ENCODE assay signal across 17 cellular contexts in the genomic region with DNA sequence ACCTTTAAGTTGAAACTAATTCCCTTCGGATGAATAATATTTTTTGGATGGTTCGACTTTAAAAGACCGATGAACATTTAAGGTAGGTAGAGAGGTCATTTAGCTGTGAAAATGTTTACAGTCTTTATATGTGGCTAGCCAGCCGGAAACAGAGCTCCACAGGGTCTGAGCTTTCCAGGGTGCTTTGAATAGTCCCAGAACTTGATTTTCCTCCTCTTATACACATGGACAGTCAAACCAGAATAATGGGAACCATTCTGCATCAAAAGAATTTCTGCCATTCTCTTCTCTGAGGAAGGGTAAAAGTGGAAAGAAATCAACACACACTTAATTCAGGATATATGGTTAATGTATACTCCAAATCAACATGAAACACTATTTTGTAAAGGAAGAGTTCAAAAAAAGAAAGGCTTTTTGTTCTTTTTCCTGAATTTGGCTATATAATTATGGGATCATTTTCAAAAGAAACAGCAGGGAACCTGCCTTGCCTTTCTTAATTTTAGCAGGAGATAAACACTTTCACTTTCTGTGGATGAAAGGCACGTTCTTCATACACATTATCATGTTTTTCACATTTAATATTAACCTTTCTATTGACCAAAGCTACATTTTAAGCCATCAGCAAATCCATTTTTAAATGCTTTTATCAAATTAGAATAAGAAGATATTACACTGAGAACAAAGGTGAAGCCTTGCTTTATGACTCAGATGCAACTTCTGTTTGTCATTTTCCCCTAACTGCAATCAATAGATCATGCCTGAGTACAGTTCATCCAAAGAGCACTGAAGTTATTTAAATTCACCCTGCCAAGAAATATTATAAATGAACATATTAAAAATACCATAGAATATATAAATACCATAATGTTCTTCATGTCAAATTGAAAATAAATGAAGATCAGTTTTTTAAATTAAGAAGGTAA.
DNase-seq lines count a peak whose midpoint lies in the region; ATAC-seq lines count a peak whose summit lies in the region.
"Had no signal": no experiment of that assay in that cellular context is flagged by ENCODE, and none has a peak within 500 bp of the region (broad histone marks: within the 10 kb centered on the region; RNA-seq: fewer than 3 reads in every experiment).

No MANE protein-coding gene starts in this region.

- no peak overlapping the region for H2BK12ac ChIP-seq in neuronal stem cell (ENCODE audit: low read length)

- no peak overlapping the region for H2BK120ac ChIP-seq in neuronal stem cell (ENCODE audit: low read depth, low read length)

- no peaks in the 10 kb centered on the region for H4K20me1 ChIP-seq in GM23248 (ENCODE audit: insufficient read depth)

- H2AK5ac ChIP-seq in neuronal stem cell (ENCODE audit: low read depth, low read length): no peak overlapping the region

- no peaks in the 10 kb centered on the region for H3K79me2 ChIP-seq in GM23248 (ENCODE audit: insufficient read depth)

- H4K8ac ChIP-seq in neuronal stem cell (ENCODE audit: low read depth, low read length): no peak overlapping the region

- H3K4me2 ChIP-seq in neuronal stem cell (ENCODE audit: insufficient read depth, low read length, poor library complexity, severe bottlenecking) (no peak overlapping the region), GM23248 (ENCODE audit: unreplicated experiment) (no peak overlapping the region)

- H3K9me2 ChIP-seq in GM23248 (ENCODE audit: insufficient read depth): no peaks in the 10 kb centered on the region

- H3K9ac ChIP-seq in endocrine pancreas (ENCODE audit: control insufficient read depth, insufficient read depth, low read length): no peak overlapping the region
- H3K9ac ChIP-seq in neuronal stem cell (ENCODE audit: low read depth, low read length, poor library complexity): no peak overlapping the region
- H3K9ac ChIP-seq in GM23248: no peak overlapping the region

- H2BK15ac ChIP-seq in neuronal stem cell (ENCODE audit: low read length): no peak overlapping the region

- H3K4me3 ChIP-seq in endocrine pancreas (ENCODE audit: control insufficient read depth, insufficient read depth, low read length) (peak overlapping the region; percentile 82), neuronal stem cell (ENCODE audit: low read length in 2 of 2) (peak overlapping the region in 1 of 2 donors; percentile 14), GM23248 (no peak overlapping the region)
- H3K4me3 ChIP-seq: SJCRH30 had no signal

- DNase-seq in NCI-H1092 treated with DMSO at 0.1 percent for 48 hours (lab: John Stamatoyannopoulos, UW) (peak; percentile 67), NCI-H1092 (lab: John Stamatoyannopoulos, UW) (no peak), NCI-H345 treated with DMSO at 0.1 percent for 48 hours (lab: John Stamatoyannopoulos, UW; ENCODE audit: unreplicated experiment) (peak; percentile 83), neuronal stem cell (ENCODE audit: low spot score) (no peak), GM23248 (no peak), NAMALWA (ENCODE audit: low spot score) (no peak)
- DNase-seq: 8988T; activated CD4-positive, alpha-beta T cell treated with anti-CD3 and anti-CD28 coated beads, Interleukin-2, amount 10 ng/mL, durations not matched to agents 7 days and 5 days; activated naive CD8-positive, alpha-beta T cell treated with anti-CD3 and anti-CD28 coated beads for 36 hours; head of caudate nucleus; HFFc6; NCI-H1694 treated with DMSO at 0.1 percent for 48 hours; PC-3; SJCRH30 had no signal

- no peaks in the 10 kb centered on the region for H3K79me1 ChIP-seq in neuronal stem cell (ENCODE audit: low read depth, low read length)

- H3K36me3 ChIP-seq in endocrine pancreas (ENCODE audit: control insufficient read depth, insufficient read depth, low read length) (no peaks in the 10 kb centered on the region), neuronal stem cell (replicated peaks in 1 of 2; ENCODE audit: control insufficient read depth in 2 of 2, insufficient read depth in 2 of 2, low read length in 2 of 2) (no peaks in the 10 kb centered on the region), GM23248 (ENCODE audit: low read depth) (no peaks in the 10 kb centered on the region)
- H3K36me3 ChIP-seq: SJCRH30 had no signal

- H3K18ac ChIP-seq in neuronal stem cell (ENCODE audit: low read length): no peak overlapping the region

- peaks cover 9% of the 10 kb centered on the region for H3K4me1 ChIP-seq in endocrine pancreas (ENCODE audit: control insufficient read depth, insufficient read depth, low read length)
- H3K4me1 ChIP-seq in neuronal stem cell (ENCODE audit: control insufficient read depth in 2 of 2, insufficient read depth in 1 of 2, low read depth in 1 of 2, low read length in 2 of 2): peaks cover 2 to 18% of the 10 kb centered on the region in 2 donors
- no peaks in the 10 kb centered on the region for H3K4me1 ChIP-seq in GM23248 (ENCODE audit: insufficient read depth)
- H3K4me1 ChIP-seq: SJCRH30 had no signal

- peak overlapping the region; percentile 73 for H2AFZ ChIP-seq in neuronal stem cell (ENCODE audit: low read length)
- H2AFZ ChIP-seq in GM23248: no peak overlapping the region

- H3K27ac ChIP-seq in neuronal stem cell (replicated peaks; ENCODE audit: low read length) (no peak overlapping the region), GM23248 (no peak overlapping the region)
- H3K27ac ChIP-seq: SJCRH30 had no signal

- H4K91ac ChIP-seq in neuronal stem cell (ENCODE audit: low read depth, low read length, poor library complexity): no peak overlapping the region

- no peak for ATAC-seq in GM21423 (IDR thresholded peaks at IDR 0.05; ENCODE audit: unreplicated experiment)
- ATAC-seq: activated T-helper 17 cell treated with anti-CD3 and anti-CD28 coated beads, Interleukin-2, amount 50 U/mL, for 72 hours; PC-3 had no signal

- H3F3A ChIP-seq in GM23248 (ENCODE audit: insufficient read depth): no peaks in the 10 kb centered on the region

- H3K27me3 ChIP-seq in endocrine pancreas (ENCODE audit: control insufficient read depth, insufficient read depth, low read length) (no peaks in the 10 kb centered on the region), neuronal stem cell (ENCODE audit: control insufficient read depth in 3 of 3, insufficient read depth in 3 of 3, low read depth in 1 of 3, low read length in 3 of 3) (no peaks in the 10 kb centered on the region), GM23248 (replicated peaks; ENCODE audit: insufficient read depth) (no peaks in the 10 kb centered on the region)
- H3K27me3 ChIP-seq: SJCRH30 had no signal

- in situ Hi-C loops in GM23248 (cut with MboI): no loop called here

- H3K23ac ChIP-seq in neuronal stem cell (ENCODE audit: low read depth, low read length, poor library complexity): no peak overlapping the region

- no peak overlapping the region for H3K14ac ChIP-seq in neuronal stem cell (ENCODE audit: low read length)

- no CpG with 5 or more reads among the region's 5 CpGs for WGBS in neuronal stem cell (ENCODE audit: extremely low coverage in 2 of 2, insufficient read length in 2 of 2, insufficient replicate concordance in 1 of 2), 2 donors
- WGBS in GM23248 (ENCODE audit: low coverage in 1 of 2, low lambda C conversion rate in 2 of 2, missing lambda C conversion rate in 2 of 2), 2 experiments: 69 to 75% methylated on average over 5 of the region's 5 CpGs

- H3K9me3 ChIP-seq in endocrine pancreas (ENCODE audit: control insufficient read depth, low read length) (no peaks in the 10 kb centered on the region), neuronal stem cell (replicated peaks in 1 of 2; ENCODE audit: control insufficient read depth in 2 of 2, insufficient read depth in 1 of 2, low read depth in 1 of 2, low read length in 2 of 2) (peaks cover 0 to 6% of the 10 kb centered on the region in 2 donors), GM23248 (ENCODE audit: low read depth) (no peaks in the 10 kb centered on the region)
- H3K9me3 ChIP-seq: SJCRH30 had no signal

- H3K4ac ChIP-seq in neuronal stem cell (ENCODE audit: low read length): no peak overlapping the region

- no peak overlapping the region for H2BK5ac ChIP-seq in neuronal stem cell (ENCODE audit: low read length)

Comparison
In these comparisons a context has a peak if more than half of its experiments do, and no peak if none do; other contexts are left out.
1. DNase-seq: peak in NCI-H1092 treated with DMSO at 0.1 percent for 48 hours (single experiment) and NCI-H345 treated with DMSO at 0.1 percent for 48 hours (single experiment); none in NCI-H1092 (single experiment), neuronal stem cell (single experiment), GM23248 (single experiment) and NAMALWA (single experiment).